In genomic region chr9:137731947-137732813, GRCh38 we compare ENCODE assay signal across 14 cellular contexts.
"Had no signal": no experiment of that assay in that cellular context is flagged by ENCODE, and none has a peak within 500 bp of the region (broad histone marks: within the 10 kb centered on the region; RNA-seq: fewer than 3 reads in every experiment).

No MANE protein-coding gene starts in this region.

- H3K27ac ChIP-seq: SK-N-MC, suprapubic skin, upper lobe of left lung had no signal

- H3K27me3 Mint-ChIP-seq: stimulated activated naive CD8-positive, alpha-beta T cell treated with anti-CD3 and anti-CD28 coated beads, Interleukin-15, Interleukin-2, amounts not matched to agents 100 ng/mL and 50 ng/mL, for 24 hours had no signal

- DNase-seq: activated CD4-positive, alpha-beta T cell treated with anti-CD3 and anti-CD28 coated beads, Interleukin-2, amount 50 U/mL, for 4 hours; activated CD4-positive, CD25-positive, alpha-beta regulatory T cell treated with anti-CD3 and anti-CD28 coated beads, Interleukin-2, amount 50 U/mL, for 72 hours; activated naive CD4-positive, alpha-beta T cell treated with anti-CD3 and anti-CD28 coated beads for 36 hours; activated T-cell treated with anti-CD3 and anti-CD28 coated beads for 4 hours; hippocampal formation; left colon; natural killer cell; nucleus accumbens; right cardiac atrium; upper lobe of left lung had no signal

- H3K27me3 ChIP-seq: suprapubic skin, upper lobe of left lung had no signal

- H3K27ac Mint-ChIP-seq: activated naive CD4-positive, alpha-beta T cell treated with anti-CD3 and anti-CD28 coated beads for 36 hours; natural killer cell; stimulated activated naive CD8-positive, alpha-beta T cell treated with anti-CD3 and anti-CD28 coated beads, Interleukin-15, Interleukin-2, amounts not matched to agents 100 ng/mL and 50 ng/mL, for 24 hours had no signal

- H3K4me3 Mint-ChIP-seq: activated naive CD4-positive, alpha-beta T cell treated with anti-CD3 and anti-CD28 coated beads for 36 hours; natural killer cell; stimulated activated naive CD8-positive, alpha-beta T cell treated with anti-CD3 and anti-CD28 coated beads, Interleukin-15, Interleukin-2, amounts not matched to agents 100 ng/mL and 50 ng/mL, for 24 hours had no signal

- ATAC-seq: left colon, natural killer cell had no signal

- H3K4me1 ChIP-seq: suprapubic skin, upper lobe of left lung had no signal

- H3K4me3 ChIP-seq: lung, SK-N-MC, suprapubic skin, upper lobe of left lung had no signal
